22 cellular contexts compared by ENCODE assay signal in genomic region chr2:226943862-226944610, GRCh38.
A peak's percentile ranks its signal among the peaks of the same experiment; 100 is the strongest.
DNase-seq lines count a peak whose midpoint lies in the region; ATAC-seq, FAIRE-seq and TF ChIP-seq lines count a peak whose summit lies in the region.
"Had no signal": no experiment of that assay in that cellular context is flagged by ENCODE, and none has a peak within 500 bp of the region (broad histone marks: within the 10 kb centered on the region; RNA-seq: fewer than 3 reads in every experiment).

No MANE protein-coding gene starts in this region.

- no peak overlapping the region for H3K27ac Mint-ChIP-seq in HFFc6
- H3K27ac Mint-ChIP-seq: activated CD8-positive, alpha-beta T cell treated with anti-CD3 and anti-CD28 coated beads for 36 hours; activated T-helper 1 cell treated with anti-CD3 and anti-CD28 coated beads, Interleukin-12 subunit alpha, Interleukin-12 subunit beta, Interleukin-2, Interleukin-4 antibody, amounts not matched to agents 30 ng/mL and 10 ng/mL and 1 ng/mL, durations not matched to agents 14 hours and 24 hours and 36 hours; nephron had no signal

- no peaks in the 10 kb centered on the region; the same call in 1 of the 2 replicates for H3K27me3 Mint-ChIP-seq in HFFc6 (ENCODE audit: insufficient read depth)
- H3K27me3 Mint-ChIP-seq: activated CD8-positive, alpha-beta T cell treated with anti-CD3 and anti-CD28 coated beads for 36 hours had no signal

- no peak overlapping the region for H3K9ac ChIP-seq in colonic mucosa (ENCODE audit: low read depth in 2 of 2, low read length in 2 of 2)

- H3K4me1 ChIP-seq in colonic mucosa (no peaks in the 10 kb centered on the region), esophagus squamous epithelium (no peaks in the 10 kb centered on the region)
- H3K4me1 ChIP-seq: adrenal gland, right atrium auricular region, suprapubic skin had no signal

- H3K4me3 Mint-ChIP-seq in HFFc6 = no peak overlapping the region
- H3K4me3 Mint-ChIP-seq: activated CD8-positive, alpha-beta T cell treated with anti-CD3 and anti-CD28 coated beads for 36 hours; activated T-helper 1 cell treated with anti-CD3 and anti-CD28 coated beads, Interleukin-12 subunit alpha, Interleukin-12 subunit beta, Interleukin-2, Interleukin-4 antibody, amounts not matched to agents 30 ng/mL and 10 ng/mL and 1 ng/mL, durations not matched to agents 14 hours and 24 hours and 36 hours; nephron had no signal

- peak; percentile 15 for DNase-seq in Ammon's horn (ENCODE audit: low spot score)
- peak; percentile 56 for DNase-seq in MV-4-11 (lab: John Stamatoyannopoulos, UW)
- DNase-seq in colonic mucosa = no peak
- DNase-seq in H54 (ENCODE audit: insufficient read length, low spot score) = no peak
- no peak for DNase-seq in HFFc6
- no peak for DNase-seq in esophagus squamous epithelium (lab: John Stamatoyannopoulos, UW)
- DNase-seq: 8988T; activated CD8-positive, alpha-beta T cell treated with anti-CD3 and anti-CD28 coated beads for 36 hours; adrenal gland; cerebellar nuclear complex; DMS53; H7; mammary epithelial cell; NCI-H446 had no signal

- no peaks in the 10 kb centered on the region for H3K9me3 ChIP-seq in colonic mucosa
- peaks cover 0 to 13% (median 0%) of the 10 kb centered on the region in 3 donors for H3K9me3 ChIP-seq in esophagus squamous epithelium
- H3K9me3 ChIP-seq: adrenal gland, suprapubic skin had no signal

- H3K4me1 Mint-ChIP-seq in HFFc6 (ENCODE audit: low read depth) = no peaks in the 10 kb centered on the region
- H3K4me1 Mint-ChIP-seq: nephron had no signal

- H3K27ac ChIP-seq in colonic mucosa (no peak overlapping the region), esophagus squamous epithelium (no peak overlapping the region)
- H3K27ac ChIP-seq: adrenal gland, right atrium auricular region, suprapubic skin had no signal

- no peak overlapping the region for H3K4me3 ChIP-seq in colonic mucosa
- H3K4me3 ChIP-seq in esophagus squamous epithelium = no peak overlapping the region
- H3K4me3 ChIP-seq: adrenal gland, right atrium auricular region, suprapubic skin had no signal

- TF ChIP-seq CTCF in colonic mucosa (IDR thresholded peaks at IDR 0.05) (no peak), HFFc6 (IDR thresholded peaks at IDR 0.05) (no peak), esophagus squamous epithelium (IDR thresholded peaks at IDR 0.05) (no peak)

- no peaks in the 10 kb centered on the region for H3K27me3 ChIP-seq in colonic mucosa
- no peaks in the 10 kb centered on the region for H3K27me3 ChIP-seq in esophagus squamous epithelium
- H3K27me3 ChIP-seq: adrenal gland, right atrium auricular region, suprapubic skin had no signal

- FAIRE-seq in H54 (lab: Jason Lieb, UNC) = no peak
- FAIRE-seq: frontal cortex had no signal

- intact Hi-C loops in colonic mucosa (cut with DNase I) (no loop called here), esophagus squamous epithelium (cut with DNase I) (no loop called here)

- H3K36me3 Mint-ChIP-seq in HFFc6 (ENCODE audit: low read depth) = peaks cover 31% of the 10 kb centered on the region

- no peak for TF ChIP-seq POLR2A in H54 (IDR thresholded peaks at IDR 0.05; ENCODE audit: low read depth, low read length)
- no peak for TF ChIP-seq POLR2A in esophagus squamous epithelium (IDR thresholded peaks at IDR 0.05)

- ATAC-seq in GM19395 (IDR thresholded peaks at IDR 0.05; ENCODE audit: unreplicated experiment) (peak; percentile 90), HG02870 (IDR thresholded peaks at IDR 0.05; ENCODE audit: unreplicated experiment) (peak; percentile 95)
- ATAC-seq: activated CD8-positive, alpha-beta T cell treated with anti-CD3 and anti-CD28 coated beads for 36 hours; SK-N-SH treated with all-trans-retinoic acid at 6 μM for 48 hours had no signal

- peaks cover 19% of the 10 kb centered on the region for H3K9me3 Mint-ChIP-seq in HFFc6

- H3K36me3 ChIP-seq in colonic mucosa (no peaks in the 10 kb centered on the region), esophagus squamous epithelium (no peaks in the 10 kb centered on the region)
- H3K36me3 ChIP-seq: adrenal gland, right atrium auricular region, suprapubic skin had no signal

- WGBS in esophagus squamous epithelium, 2 donors = 87 to 91% methylated on average over 8 to 9 of the region's 9 CpGs

Comparison
In these comparisons a context has a peak if more than half of its experiments do, and no peak if none do; other contexts are left out.
1. DNase-seq: peak in Ammon's horn (single experiment) and MV-4-11 (single experiment); none in colonic mucosa (single experiment), H54 (single experiment), HFFc6 (single experiment) and esophagus squamous epithelium (single experiment).